Comparison of ENCODE assay signal across 9 cellular contexts in genomic region chr9:112112941-112113399, GRCh38.
DNase-seq lines count a peak whose midpoint lies in the region; ATAC-seq lines count a peak whose summit lies in the region.
"Had no signal": no experiment of that assay in that cellular context is flagged by ENCODE, and none has a peak within 500 bp of the region (broad histone marks: within the 10 kb centered on the region; RNA-seq: fewer than 3 reads in every experiment).

No MANE protein-coding gene starts in this region.

- no peaks in the 10 kb centered on the region for H4K20me1 ChIP-seq in Karpas-422 (ENCODE audit: insufficient read depth, low read depth, low read length)

- peaks cover 7% of the 10 kb centered on the region for H3K36me3 Mint-ChIP-seq in activated T-helper 17 cell treated with anti-CD3 and anti-CD28 coated beads, Interleukin-2, amount 50 U/mL, for 72 hours (ENCODE audit: low read depth)
- H3K36me3 Mint-ChIP-seq: naive B cell had no signal

- H2AFZ ChIP-seq in Karpas-422 (ENCODE audit: low read length), result no peak overlapping the region

- peaks cover 47% of the 10 kb centered on the region for H3K4me1 ChIP-seq in Karpas-422 (ENCODE audit: low read length)

- H3K9me3 Mint-ChIP-seq in activated T-helper 17 cell treated with anti-CD3 and anti-CD28 coated beads, Interleukin-2, amount 50 U/mL, for 72 hours, result no peaks in the 10 kb centered on the region
- H3K9me3 Mint-ChIP-seq: naive B cell had no signal

- DNase-seq in DMS 273 (lab: John Stamatoyannopoulos, UW; ENCODE audit: unreplicated experiment) (peak; percentile 26), DMS 273 treated with DMSO at 0.1 percent for 48 hours (lab: John Stamatoyannopoulos, UW) (no peak), Karpas-422 (peak; percentile 49), kidney tubule cell (ENCODE audit: low spot score) (peak; percentile 91)
- DNase-seq: naive B cell had no signal

- H3K4me2 ChIP-seq in Karpas-422 (ENCODE audit: low read depth, low read length, poor library complexity, severe bottlenecking), result no peak overlapping the region

- H3K9me3 ChIP-seq in Karpas-422 (ENCODE audit: low read length), result no peaks in the 10 kb centered on the region

- H3K4me3 ChIP-seq in Karpas-422 (ENCODE audit: low read length), result no peak overlapping the region

- no peaks in the 10 kb centered on the region for H3K4me1 Mint-ChIP-seq in activated T-helper 17 cell treated with anti-CD3 and anti-CD28 coated beads, Interleukin-2, amount 50 U/mL, for 72 hours

- H3K27me3 ChIP-seq in Karpas-422 (ENCODE audit: low read length), result no peaks in the 10 kb centered on the region

- peak overlapping the region; percentile 15; the same call in 1 of the 2 replicates for H3K9ac ChIP-seq in Karpas-422 (ENCODE audit: low read length)

- H3K27ac Mint-ChIP-seq in activated T-helper 17 cell treated with anti-CD3 and anti-CD28 coated beads, Interleukin-2, amount 50 U/mL, for 72 hours, result no peak overlapping the region

- no peak overlapping the region for H3K27ac ChIP-seq in Karpas-422 (ENCODE audit: low read length)

- H3K9me2 ChIP-seq in Karpas-422 (replicated peaks; ENCODE audit: insufficient read depth, low read length), result no peaks in the 10 kb centered on the region

- H3K79me2 ChIP-seq in Karpas-422 (ENCODE audit: low read length), result no peaks in the 10 kb centered on the region

- ATAC-seq in activated T-helper 17 cell treated with anti-CD3 and anti-CD28 coated beads, Interleukin-2, amount 50 U/mL, for 72 hours (replicated peaks), result peak; percentile 51
- ATAC-seq in GM19324 (IDR thresholded peaks at IDR 0.05; ENCODE audit: low FRiP score, unreplicated experiment), result no peak
- no peak for ATAC-seq in GM18502 (IDR thresholded peaks at IDR 0.05; ENCODE audit: poor library complexity, unreplicated experiment)
- ATAC-seq in HG02588 (IDR thresholded peaks at IDR 0.05; ENCODE audit: unreplicated experiment), result no peak

- no peak overlapping the region for H3K4me3 Mint-ChIP-seq in activated T-helper 17 cell treated with anti-CD3 and anti-CD28 coated beads, Interleukin-2, amount 50 U/mL, for 72 hours
- H3K4me3 Mint-ChIP-seq: naive B cell had no signal

- no peaks in the 10 kb centered on the region for H3K36me3 ChIP-seq in Karpas-422 (ENCODE audit: insufficient read depth, low read length)

- H3K27me3 Mint-ChIP-seq in activated T-helper 17 cell treated with anti-CD3 and anti-CD28 coated beads, Interleukin-2, amount 50 U/mL, for 72 hours, result no peaks in the 10 kb centered on the region
- H3K27me3 Mint-ChIP-seq: naive B cell had no signal
